In the genomic region with DNA sequence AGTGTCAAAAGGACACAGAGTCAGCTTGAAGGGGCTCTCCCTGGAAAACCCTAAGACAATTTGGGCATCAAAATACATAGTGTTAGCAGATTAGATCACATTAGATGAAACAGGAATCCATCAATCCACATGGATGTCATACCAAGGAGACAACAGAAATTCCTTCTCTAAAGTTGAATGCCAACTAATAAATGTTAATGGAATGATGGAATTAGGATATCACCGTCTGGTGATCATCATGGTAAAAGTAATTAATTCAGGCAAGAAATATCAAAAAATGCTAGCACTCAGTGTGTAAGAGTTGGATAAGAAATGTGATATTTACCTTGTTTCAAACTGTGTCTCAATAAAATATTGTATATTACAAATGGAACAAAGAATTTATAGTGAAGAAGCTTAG, we compare ENCODE assay signal across 10 cellular contexts. TPM values are rescaled to one million over a fixed set of nuclear protein-coding genes. Genes with fewer than 3 reads are reported as not detected.
"Had no signal": no experiment of that assay in that cellular context is flagged by ENCODE, and none has a peak within 500 bp of the region (broad histone marks: within the 10 kb centered on the region; RNA-seq: fewer than 3 reads in every experiment).

No MANE protein-coding gene starts in this region.

- H3K36me3 ChIP-seq: HAP-1 had no signal

- H3K9ac ChIP-seq: GM23248 had no signal

- H3K4me1 ChIP-seq: HAP-1 had no signal

- H3K4me2 ChIP-seq: GM23338 had no signal

- DNase-seq: GM23248, GOT3, H7, H9, HCEC 1CT, HFFc6 had no signal

- ATAC-seq: GM23338, HCT116 had no signal

- H3K4me3 ChIP-seq: GM23248, GM23338, HAP-1 had no signal

- H3K27ac ChIP-seq: GM23248 had no signal

- H3K9me3 ChIP-seq: HAP-1 had no signal

- H2AFZ ChIP-seq: GM23248, GM23338 had no signal

RNA-seq across cellular contexts. Expression of gene NBPF4, which starts 32.9 kb away (rescaled TPM):
- polyA plus RNA-seq: GM23248, GM23338, H1 had no signal
